In the genomic region with DNA sequence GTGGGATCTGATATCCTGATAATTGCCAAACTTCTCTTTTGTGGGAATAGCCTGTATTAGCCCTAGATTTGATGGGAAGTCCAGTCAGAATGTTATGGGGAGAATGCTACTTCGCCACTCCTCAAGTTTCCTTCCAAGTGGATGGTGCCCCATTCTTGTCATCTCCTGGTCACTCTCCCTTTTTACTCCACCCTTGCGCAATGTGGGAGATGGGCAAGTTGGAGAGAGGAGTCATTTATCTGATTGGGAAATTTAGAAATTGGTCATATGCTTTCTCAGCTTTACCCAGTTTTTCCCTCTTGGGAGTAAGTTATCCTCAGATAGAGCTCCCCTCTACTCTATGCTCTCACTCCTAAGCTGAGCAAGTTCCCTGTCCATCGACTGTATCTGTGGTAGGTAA, we compare ENCODE assay signal across 3 cellular contexts.
A peak's percentile ranks its signal among the peaks of the same experiment; 100 is the strongest.
TF ChIP-seq lines count a peak whose summit lies in the region.

No MANE protein-coding gene starts in this region.

TF ChIP-seq in A549, 52 proteins besides CTCF, POLR2A, EP300 and RAD21:
- peak; percentile 13 to 51; a peak in 3 of 4 replicates for TF ChIP-seq CEBPB (IDR thresholded peaks at IDR 0.05)
- TF ChIP-seq CBX2 (IDR thresholded peaks at IDR 0.05; ENCODE audit: borderline replicate concordance, low read depth): no peak

TF ChIP-seq in HEK293, 187 proteins besides CTCF, POLR2A, EP300 and RAD21:
- TF ChIP-seq ZNF843 (tag by site-specific recombination; IDR thresholded peaks at IDR 0.05) (no peak), ZNF335 (tag by site-specific recombination; conservative IDR thresholded peaks at IDR 0.05) (no peak), PRDM1 (tag by site-specific recombination; IDR thresholded peaks at IDR 0.05) (peak; percentile 26; the same call in 1 of the 2 replicates), ZNF202 (tag by site-specific recombination; IDR thresholded peaks at IDR 0.05; ENCODE audit: borderline replicate concordance) (no peak), ZEB2 (tag by site-specific recombination; IDR thresholded peaks at IDR 0.05) (no peak)
- TF ChIP-seq, protein P1, sequence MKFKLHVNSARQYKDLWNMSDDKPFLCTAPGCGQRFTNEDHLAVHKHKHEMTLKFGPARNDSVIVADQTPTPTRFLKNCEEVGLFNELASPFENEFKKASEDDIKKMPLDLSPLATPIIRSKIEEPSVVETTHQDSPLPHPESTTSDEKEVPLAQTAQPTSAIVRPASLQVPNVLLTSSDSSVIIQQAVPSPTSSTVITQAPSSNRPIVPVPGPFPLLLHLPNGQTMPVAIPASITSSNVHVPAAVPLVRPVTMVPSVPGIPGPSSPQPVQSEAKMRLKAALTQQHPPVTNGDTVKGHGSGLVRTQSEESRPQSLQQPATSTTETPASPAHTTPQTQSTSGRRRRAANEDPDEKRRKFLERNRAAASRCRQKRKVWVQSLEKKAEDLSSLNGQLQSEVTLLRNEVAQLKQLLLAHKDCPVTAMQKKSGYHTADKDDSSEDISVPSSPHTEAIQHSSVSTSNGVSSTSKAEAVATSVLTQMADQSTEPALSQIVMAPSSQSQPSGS (tag by site-specific recombination; IDR thresholded peaks at IDR 0.05; ENCODE audit: low read depth): no peak

TF ChIP-seq in K562, 482 proteins besides CTCF, POLR2A, EP300 and RAD21:
- peak; percentile 79 for TF ChIP-seq CEBPB (tag; IDR thresholded peaks at IDR 0.05)
- no peak for TF ChIP-seq CEBPG (CRISPR knock-in tag; IDR thresholded peaks at IDR 0.05)
- TF ChIP-seq CEBPG (tag; conservative IDR thresholded peaks at IDR 0.05 in 1 of 2, IDR thresholded peaks at IDR 0.05 in 1 of 2): peak; percentile 43 to 49; a peak in 3 of 4 replicates
- TF ChIP-seq, protein P2, sequence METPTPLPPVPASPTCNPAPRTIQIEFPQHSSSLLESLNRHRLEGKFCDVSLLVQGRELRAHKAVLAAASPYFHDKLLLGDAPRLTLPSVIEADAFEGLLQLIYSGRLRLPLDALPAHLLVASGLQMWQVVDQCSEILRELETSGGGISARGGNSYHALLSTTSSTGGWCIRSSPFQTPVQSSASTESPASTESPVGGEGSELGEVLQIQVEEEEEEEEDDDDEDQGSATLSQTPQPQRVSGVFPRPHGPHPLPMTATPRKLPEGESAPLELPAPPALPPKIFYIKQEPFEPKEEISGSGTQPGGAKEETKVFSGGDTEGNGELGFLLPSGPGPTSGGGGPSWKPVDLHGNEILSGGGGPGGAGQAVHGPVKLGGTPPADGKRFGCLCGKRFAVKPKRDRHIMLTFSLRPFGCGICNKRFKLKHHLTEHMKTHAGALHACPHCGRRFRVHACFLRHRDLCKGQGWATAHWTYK (CRISPR knock-in tag; IDR thresholded peaks at IDR 0.05): no peak
